Comparison of ENCODE assay signal across 23 cellular contexts in genomic region chr11:10373929-10374328, GRCh38.
"Had no signal": no experiment of that assay in that cellular context is flagged by ENCODE, and none has a peak within 500 bp of the region (broad histone marks: within the 10 kb centered on the region; RNA-seq: fewer than 3 reads in every experiment).

No MANE protein-coding gene starts in this region.

- H3K4me1 Mint-ChIP-seq: endodermal cell; naive B cell; stimulated activated naive CD8-positive, alpha-beta T cell treated with anti-CD3 and anti-CD28 coated beads, Interleukin-15, amount 100 ng/mL, for 72 hours had no signal

- H3K27me3 Mint-ChIP-seq: stimulated activated naive CD8-positive, alpha-beta T cell treated with anti-CD3 and anti-CD28 coated beads, Interleukin-15, amount 100 ng/mL, for 72 hours had no signal

- H3K27ac ChIP-seq: colonic mucosa, hepatocyte, psoas muscle, right lobe of liver, spleen, testis, tibial nerve had no signal

- H3K4me2 ChIP-seq: hepatocyte had no signal

- H3K4me3 ChIP-seq: colonic mucosa, hepatocyte, lung, psoas muscle, right lobe of liver, spleen, testis, tibial nerve had no signal

- H3K36me3 Mint-ChIP-seq: naive B cell; stimulated activated naive B cell treated with anti-CD40 and anti-IgM and Interleukin-4, amounts not matched to agents 10 μg/mL and 1 μg/mL and 100 μg/mL, for 72 hours had no signal

- H3K79me2 ChIP-seq: hepatocyte had no signal

- H3K4me1 ChIP-seq: colonic mucosa had no signal

- H3K36me3 ChIP-seq: colonic mucosa, right lobe of liver, spleen, tibial nerve had no signal

- H3K27me3 ChIP-seq: colonic mucosa, hepatocyte, right lobe of liver, testis, tibial nerve had no signal

- H3K4me3 Mint-ChIP-seq: endodermal cell; naive B cell; nephron progenitor cell; stimulated activated naive B cell treated with anti-CD40 and anti-IgM and Interleukin-4, amounts not matched to agents 10 μg/mL and 1 μg/mL and 100 μg/mL, for 72 hours; stimulated activated naive CD8-positive, alpha-beta T cell treated with anti-CD3 and anti-CD28 coated beads, Interleukin-15, amount 100 ng/mL, for 72 hours had no signal

- DNase-seq: colonic mucosa; dermis blood vessel endothelial cell; endodermal cell; erythroblast; foreskin melanocyte; kidney; left colon; left ventricle myocardium superior; naive B cell; nephron progenitor cell; retina; spleen; stimulated activated CD4-positive, alpha-beta T cell treated with anti-CD3 and anti-CD28 coated beads, Interleukin-15, amount 100 ng/mL, for 24 hours; stimulated activated CD4-positive, alpha-beta T cell treated with anti-CD3 and anti-CD28 coated beads, Interleukin-1b, Interleukin-23, amount 100 ng/mL, for 48 hours; stimulated activated CD4-positive, alpha-beta T cell treated with anti-CD3 and anti-CD28 coated beads, Interleukin-4, amount 100 ng/mL, for 24 hours; stimulated activated naive B cell treated with anti-CD40 and anti-IgM and Interleukin-4, amounts not matched to agents 10 μg/mL and 1 μg/mL and 100 μg/mL, for 72 hours; stimulated activated naive CD8-positive, alpha-beta T cell treated with anti-CD3 and anti-CD28 coated beads, Interleukin-15, amount 100 ng/mL, for 72 hours; testis had no signal

- H3K9me3 Mint-ChIP-seq: naive B cell; stimulated activated naive B cell treated with anti-CD40 and anti-IgM and Interleukin-4, amounts not matched to agents 10 μg/mL and 1 μg/mL and 100 μg/mL, for 72 hours; stimulated activated naive CD8-positive, alpha-beta T cell treated with anti-CD3 and anti-CD28 coated beads, Interleukin-15, amount 100 ng/mL, for 72 hours had no signal

- H3K9me3 ChIP-seq: colonic mucosa, psoas muscle, right lobe of liver, spleen, testis, tibial nerve had no signal

- H2AFZ ChIP-seq: hepatocyte had no signal

- ATAC-seq: left colon; stimulated activated naive CD8-positive, alpha-beta T cell treated with anti-CD3 and anti-CD28 coated beads, Interleukin-15, amount 100 ng/mL, for 72 hours had no signal

- H3K27ac Mint-ChIP-seq: endodermal cell; naive B cell; nephron progenitor cell; stimulated activated naive B cell treated with anti-CD40 and anti-IgM and Interleukin-4, amounts not matched to agents 10 μg/mL and 1 μg/mL and 100 μg/mL, for 72 hours; stimulated activated naive CD8-positive, alpha-beta T cell treated with anti-CD3 and anti-CD28 coated beads, Interleukin-15, amount 100 ng/mL, for 72 hours had no signal
